In the genomic region with DNA sequence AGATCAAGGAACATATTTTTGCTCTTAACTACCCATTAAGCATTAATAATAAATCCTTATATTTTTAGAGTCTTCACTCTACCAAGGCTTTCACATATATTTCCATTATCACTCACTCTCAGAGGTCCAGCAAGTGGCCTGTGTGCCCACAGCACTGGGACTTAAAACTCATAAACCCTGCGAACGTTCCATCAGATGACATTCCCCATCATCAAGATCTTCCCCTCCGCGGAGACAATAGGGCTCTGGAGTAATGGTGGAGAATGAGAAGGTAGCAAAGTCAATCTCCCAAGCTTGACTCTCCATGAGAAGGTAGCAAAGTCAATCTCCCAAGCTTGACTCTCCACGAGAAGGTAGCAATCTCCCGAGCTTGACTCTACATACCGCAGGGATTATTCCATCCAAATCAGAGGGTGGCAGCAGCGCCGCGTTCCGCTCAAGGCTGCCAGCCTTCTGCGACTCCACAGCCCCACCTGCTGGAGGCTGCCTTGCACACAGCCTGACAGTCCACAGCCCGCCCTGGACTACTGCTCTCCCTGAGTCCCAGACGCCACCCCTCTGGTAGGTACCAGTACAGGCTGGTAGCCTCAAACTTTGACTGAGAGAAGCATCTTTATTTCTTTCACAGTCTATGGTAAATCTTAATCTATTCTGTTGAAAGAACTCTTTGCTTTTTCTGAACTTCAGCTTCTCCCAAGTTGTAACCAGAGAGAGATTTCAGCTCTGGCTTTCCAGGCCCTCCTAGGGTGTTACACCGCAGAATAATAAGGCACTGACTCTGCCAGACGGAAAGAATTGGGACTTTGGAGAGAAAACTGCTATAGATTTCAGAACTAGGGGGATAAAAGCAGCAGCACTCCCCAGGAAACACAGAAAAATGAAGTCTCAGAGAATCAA, we compare ENCODE assay signal across 1 cellular context.
TF ChIP-seq lines count a peak whose summit lies in the region.

No MANE protein-coding gene starts in this region.

TF ChIP-seq in GM12878, 131 proteins besides CTCF, POLR2A, EP300 and RAD21 (continued from another document and continues in another):
- TF ChIP-seq PRDM15 (CRISPR knock-in tag; IDR thresholded peaks at IDR 0.05) (no peak), GATAD2B (conservative IDR thresholded peaks at IDR 0.05; ENCODE audit: low read depth) (no peak), ZNF384 (IDR thresholded peaks at IDR 0.05; ENCODE audit: borderline replicate concordance, low read depth, low read length) (no peak), LARP7 (IDR thresholded peaks at IDR 0.05) (peak; percentile 70; the same call in 1 of the 2 replicates), SP1 (IDR thresholded peaks at IDR 0.05; ENCODE audit: low read depth, low read length) (no peak), PML (IDR thresholded peaks at IDR 0.05; ENCODE audit: low read length) (no peak), BMI1 (IDR thresholded peaks at IDR 0.05; ENCODE audit: borderline replicate concordance) (no peak), TAF1 (IDR thresholded peaks at IDR 0.05; ENCODE audit: borderline replicate concordance, low read depth, low read length) (no peak), MYC (IDR thresholded peaks at IDR 0.05; ENCODE audit: insufficient read depth, insufficient read length, insufficient replicate concordance, low read length, severe bottlenecking) (no peak), RBBP5 (conservative IDR thresholded peaks at IDR 0.05) (no peak), ZBTB11 (CRISPR knock-in tag; IDR thresholded peaks at IDR 0.05) (no peak), CBX5 (IDR thresholded peaks at IDR 0.05; ENCODE audit: low read depth) (no peak), TCF7 (IDR thresholded peaks at IDR 0.05; ENCODE audit: borderline replicate concordance) (no peak), CHD2 (IDR thresholded peaks at IDR 0.05; ENCODE audit: borderline replicate concordance, low read depth, low read length) (no peak), GABPA (IDR thresholded peaks at IDR 0.05; ENCODE audit: low read depth) (no peak), FOXM1 (IDR thresholded peaks at IDR 0.05; ENCODE audit: low read depth, low read length) (no peak), MTA2 (IDR thresholded peaks at IDR 0.05; ENCODE audit: low read depth) (no peak), DPF2 (IDR thresholded peaks at IDR 0.05) (0 out of 2 replicates have a peak, but pooled peaks have one; percentile 20), RCOR1 (conservative IDR thresholded peaks at IDR 0.05; ENCODE audit: low read depth, low read length) (no peak), JUNB (IDR thresholded peaks at IDR 0.05) (no peak), FOS (IDR thresholded peaks at IDR 0.05; ENCODE audit: borderline replicate concordance, extremely low read depth, insufficient read length) (no peak), SMARCA5 (IDR thresholded peaks at IDR 0.05) (peak; percentile 83), CHD4 (IDR thresholded peaks at IDR 0.05) (no peak), NR2C1 (IDR thresholded peaks at IDR 0.05) (no peak), SIX5 (IDR thresholded peaks at IDR 0.05; ENCODE audit: low read depth, low read length, severe bottlenecking) (no peak), RB1 (IDR thresholded peaks at IDR 0.05; ENCODE audit: borderline replicate concordance) (peak; percentile 71; the same call in 1 of the 2 replicates), SREBF2 (IDR thresholded peaks at IDR 0.05; ENCODE audit: low read length) (no peak), SMC3 (IDR thresholded peaks at IDR 0.05; ENCODE audit: borderline replicate concordance, low read length) (peak; percentile 81), BHLHE40 (IDR thresholded peaks at IDR 0.05; ENCODE audit: borderline replicate concordance in 1 of 2, low read depth in 2 of 2, low read length in 1 of 2) (peak; percentile 18 to 26; a peak in 1 of 4 replicates), HDAC2 (IDR thresholded peaks at IDR 0.05) (no peak), YY1 (IDR thresholded peaks at IDR 0.05; ENCODE audit: low read depth, low read length) (0 out of 2 replicates have a peak, but pooled peaks have one; percentile 68), IKZF1 (conservative IDR thresholded peaks at IDR 0.05) (peak; percentile 29; the same call in 1 of the 2 replicates), SMAD1 (IDR thresholded peaks at IDR 0.05; ENCODE audit: low read depth, partially characterized antibody) (no peak), CREM (IDR thresholded peaks at IDR 0.05; ENCODE audit: low read depth) (no peak), SKIL (IDR thresholded peaks at IDR 0.05; ENCODE audit: low read depth, poor library complexity, severe bottlenecking) (no peak), EGR1 (IDR thresholded peaks at IDR 0.05; ENCODE audit: borderline replicate concordance in 1 of 2, low read depth in 2 of 2, low read length in 2 of 2) (no peak)
- TF ChIP-seq, protein P1, sequence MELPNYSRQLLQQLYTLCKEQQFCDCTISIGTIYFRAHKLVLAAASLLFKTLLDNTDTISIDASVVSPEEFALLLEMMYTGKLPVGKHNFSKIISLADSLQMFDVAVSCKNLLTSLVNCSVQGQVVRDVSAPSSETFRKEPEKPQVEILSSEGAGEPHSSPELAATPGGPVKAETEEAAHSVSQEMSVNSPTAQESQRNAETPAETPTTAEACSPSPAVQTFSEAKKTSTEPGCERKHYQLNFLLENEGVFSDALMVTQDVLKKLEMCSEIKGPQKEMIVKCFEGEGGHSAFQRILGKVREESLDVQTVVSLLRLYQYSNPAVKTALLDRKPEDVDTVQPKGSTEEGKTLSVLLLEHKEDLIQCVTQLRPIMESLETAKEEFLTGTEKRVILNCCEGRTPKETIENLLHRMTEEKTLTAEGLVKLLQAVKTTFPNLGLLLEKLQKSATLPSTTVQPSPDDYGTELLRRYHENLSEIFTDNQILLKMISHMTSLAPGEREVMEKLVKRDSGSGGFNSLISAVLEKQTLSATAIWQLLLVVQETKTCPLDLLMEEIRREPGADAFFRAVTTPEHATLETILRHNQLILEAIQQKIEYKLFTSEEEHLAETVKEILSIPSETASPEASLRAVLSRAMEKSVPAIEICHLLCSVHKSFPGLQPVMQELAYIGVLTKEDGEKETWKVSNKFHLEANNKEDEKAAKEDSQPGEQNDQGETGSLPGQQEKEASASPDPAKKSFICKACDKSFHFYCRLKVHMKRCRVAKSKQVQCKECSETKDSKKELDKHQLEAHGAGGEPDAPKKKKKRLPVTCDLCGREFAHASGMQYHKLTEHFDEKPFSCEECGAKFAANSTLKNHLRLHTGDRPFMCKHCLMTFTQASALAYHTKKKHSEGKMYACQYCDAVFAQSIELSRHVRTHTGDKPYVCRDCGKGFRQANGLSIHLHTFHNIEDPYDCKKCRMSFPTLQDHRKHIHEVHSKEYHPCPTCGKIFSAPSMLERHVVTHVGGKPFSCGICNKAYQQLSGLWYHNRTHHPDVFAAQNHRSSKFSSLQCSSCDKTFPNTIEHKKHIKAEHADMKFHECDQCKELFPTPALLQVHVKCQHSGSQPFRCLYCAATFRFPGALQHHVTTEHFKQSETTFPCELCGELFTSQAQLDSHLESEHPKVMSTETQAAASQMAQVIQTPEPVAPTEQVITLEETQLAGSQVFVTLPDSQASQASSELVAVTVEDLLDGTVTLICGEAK (IDR thresholded peaks at IDR 0.05; ENCODE audit: borderline replicate concordance), result no peak
- TF ChIP-seq, protein P2, sequence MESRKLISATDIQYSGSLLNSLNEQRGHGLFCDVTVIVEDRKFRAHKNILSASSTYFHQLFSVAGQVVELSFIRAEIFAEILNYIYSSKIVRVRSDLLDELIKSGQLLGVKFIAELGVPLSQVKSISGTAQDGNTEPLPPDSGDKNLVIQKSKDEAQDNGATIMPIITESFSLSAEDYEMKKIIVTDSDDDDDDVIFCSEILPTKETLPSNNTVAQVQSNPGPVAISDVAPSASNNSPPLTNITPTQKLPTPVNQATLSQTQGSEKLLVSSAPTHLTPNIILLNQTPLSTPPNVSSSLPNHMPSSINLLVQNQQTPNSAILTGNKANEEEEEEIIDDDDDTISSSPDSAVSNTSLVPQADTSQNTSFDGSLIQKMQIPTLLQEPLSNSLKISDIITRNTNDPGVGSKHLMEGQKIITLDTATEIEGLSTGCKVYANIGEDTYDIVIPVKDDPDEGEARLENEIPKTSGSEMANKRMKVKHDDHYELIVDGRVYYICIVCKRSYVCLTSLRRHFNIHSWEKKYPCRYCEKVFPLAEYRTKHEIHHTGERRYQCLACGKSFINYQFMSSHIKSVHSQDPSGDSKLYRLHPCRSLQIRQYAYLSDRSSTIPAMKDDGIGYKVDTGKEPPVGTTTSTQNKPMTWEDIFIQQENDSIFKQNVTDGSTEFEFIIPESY (IDR thresholded peaks at IDR 0.05), result no peak
- TF ChIP-seq, protein P3, sequence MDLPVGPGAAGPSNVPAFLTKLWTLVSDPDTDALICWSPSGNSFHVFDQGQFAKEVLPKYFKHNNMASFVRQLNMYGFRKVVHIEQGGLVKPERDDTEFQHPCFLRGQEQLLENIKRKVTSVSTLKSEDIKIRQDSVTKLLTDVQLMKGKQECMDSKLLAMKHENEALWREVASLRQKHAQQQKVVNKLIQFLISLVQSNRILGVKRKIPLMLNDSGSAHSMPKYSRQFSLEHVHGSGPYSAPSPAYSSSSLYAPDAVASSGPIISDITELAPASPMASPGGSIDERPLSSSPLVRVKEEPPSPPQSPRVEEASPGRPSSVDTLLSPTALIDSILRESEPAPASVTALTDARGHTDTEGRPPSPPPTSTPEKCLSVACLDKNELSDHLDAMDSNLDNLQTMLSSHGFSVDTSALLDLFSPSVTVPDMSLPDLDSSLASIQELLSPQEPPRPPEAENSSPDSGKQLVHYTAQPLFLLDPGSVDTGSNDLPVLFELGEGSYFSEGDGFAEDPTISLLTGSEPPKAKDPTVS (IDR thresholded peaks at IDR 0.05; ENCODE audit: low read depth, low read length), result no peak
- TF ChIP-seq, protein P4, sequence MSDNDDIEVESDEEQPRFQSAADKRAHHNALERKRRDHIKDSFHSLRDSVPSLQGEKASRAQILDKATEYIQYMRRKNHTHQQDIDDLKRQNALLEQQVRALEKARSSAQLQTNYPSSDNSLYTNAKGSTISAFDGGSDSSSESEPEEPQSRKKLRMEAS (IDR thresholded peaks at IDR 0.05; ENCODE audit: low read depth, low read length), result no peak
